In the genomic region with DNA sequence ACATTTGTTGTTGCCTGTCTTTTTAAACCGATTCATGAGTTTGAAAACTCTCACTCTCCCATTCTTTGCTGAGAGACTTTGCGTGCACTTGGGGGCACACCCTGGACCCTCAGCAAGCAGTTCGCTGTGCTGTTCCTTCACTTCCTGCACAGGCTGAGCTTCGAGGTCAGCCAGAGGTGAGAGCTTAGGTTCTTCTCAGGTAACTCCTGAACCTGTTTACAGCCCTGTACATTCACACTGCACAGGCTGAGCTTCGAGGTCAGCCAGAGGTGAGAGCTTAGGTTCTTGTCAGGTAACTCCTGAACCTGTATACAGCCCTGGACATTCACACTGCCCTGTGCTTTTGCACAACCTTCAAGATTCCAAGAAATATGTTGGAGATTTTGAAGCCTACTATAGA, we compare ENCODE assay signal across 9 cellular contexts. TPM values are rescaled to one million over a fixed set of nuclear protein-coding genes. Genes with fewer than 3 reads are reported as not detected.
DNase-seq lines count a peak whose midpoint lies in the region; ATAC-seq and TF ChIP-seq lines count a peak whose summit lies in the region.
"Had no signal": no experiment of that assay in that cellular context is flagged by ENCODE, and none has a peak within 500 bp of the region (broad histone marks: within the 10 kb centered on the region; RNA-seq: fewer than 3 reads in every experiment).

No MANE protein-coding gene starts in this region.

- peaks cover 2% of the 10 kb centered on the region for H3K9me3 Mint-ChIP-seq in activated naive CD8-positive, alpha-beta T cell treated with anti-CD3 and anti-CD28 coated beads, Interleukin-2, amount 10 ng/mL, durations not matched to agents 7 days and 5 days
- no peaks in the 10 kb centered on the region for H3K9me3 Mint-ChIP-seq in progenitor cell of endocrine pancreas (ENCODE audit: low read depth)

- H4K20me1 ChIP-seq in Karpas-422 (ENCODE audit: insufficient read depth, low read depth, low read length), result no peaks in the 10 kb centered on the region

- H3K27ac ChIP-seq in Karpas-422 (ENCODE audit: low read length), result no peak overlapping the region

- peaks cover 55% of the 10 kb centered on the region for H3K4me1 Mint-ChIP-seq in activated naive CD8-positive, alpha-beta T cell treated with anti-CD3 and anti-CD28 coated beads, Interleukin-2, amount 10 ng/mL, durations not matched to agents 7 days and 5 days
- peaks cover 14% of the 10 kb centered on the region for H3K4me1 Mint-ChIP-seq in progenitor cell of endocrine pancreas (ENCODE audit: low read depth)

- peak overlapping the region; percentile 36 for H3K4me2 ChIP-seq in Karpas-422 (ENCODE audit: low read depth, low read length, poor library complexity, severe bottlenecking)

- no peak overlapping the region for H3K9ac ChIP-seq in Karpas-422 (ENCODE audit: low read length)

- no peaks in the 10 kb centered on the region for H3K27me3 ChIP-seq in Karpas-422 (ENCODE audit: low read length)

- ATAC-seq in activated naive CD8-positive, alpha-beta T cell treated with anti-CD3 and anti-CD28 coated beads, Interleukin-2, amount 10 ng/mL, durations not matched to agents 7 days and 5 days (ENCODE audit: low read depth), result peak; percentile 67

- POLR2A ChIA-PET in activated naive CD8-positive, alpha-beta T cell treated with anti-CD3 and anti-CD28 coated beads, Interleukin-2, amount 10 ng/mL, durations not matched to agents 7 days and 5 days (lab: Charles Lee), result interaction anchor here (0.7 to 5.3 kb wide), 24 partner anchors 9 to 164 kb away, joined by 3 to 84 read pairs (median 4); a partner anchor contains a TSS

- H3K9me3 ChIP-seq in Karpas-422 (ENCODE audit: low read length), result no peaks in the 10 kb centered on the region

- no peaks in the 10 kb centered on the region for H3K27me3 Mint-ChIP-seq in activated naive CD8-positive, alpha-beta T cell treated with anti-CD3 and anti-CD28 coated beads, Interleukin-2, amount 10 ng/mL, durations not matched to agents 7 days and 5 days
- H3K27me3 Mint-ChIP-seq in progenitor cell of endocrine pancreas, result no peaks in the 10 kb centered on the region

- peak; percentile 30 for DNase-seq in activated CD4-positive, alpha-beta T cell treated with anti-CD3 and anti-CD28 coated beads, Interleukin-2, amount 50 U/mL, for 1 hour
- no peak for DNase-seq in activated CD4-positive, alpha-beta T cell treated with anti-CD3 and anti-CD28 coated beads, Interleukin-2, amount 50 U/mL, for 48 hours
- DNase-seq in Karpas-422 (no peak), progenitor cell of endocrine pancreas (ENCODE audit: low spot score, unreplicated experiment) (no peak), GOT3 (lab: John Stamatoyannopoulos, UW) (no peak), COR-L47 (lab: John Stamatoyannopoulos, UW) (no peak)
- peak; percentile 53 for DNase-seq in activated naive CD8-positive, alpha-beta T cell treated with anti-CD3 and anti-CD28 coated beads, Interleukin-2, amount 10 ng/mL, durations not matched to agents 7 days and 5 days
- DNase-seq in stimulated activated CD4-positive, alpha-beta T cell treated with anti-CD3 and anti-CD28 coated beads, Interleukin-4, amount 100 ng/mL, for 4 hours, result no peak
- DNase-seq: NCI-H187 had no signal

- H3K36me3 ChIP-seq in Karpas-422 (ENCODE audit: insufficient read depth, low read length), result no peaks in the 10 kb centered on the region

- H3K4me3 Mint-ChIP-seq in activated naive CD8-positive, alpha-beta T cell treated with anti-CD3 and anti-CD28 coated beads, Interleukin-2, amount 10 ng/mL, durations not matched to agents 7 days and 5 days, result peak overlapping the region; percentile 94
- H3K4me3 Mint-ChIP-seq in progenitor cell of endocrine pancreas (ENCODE audit: low read depth), result peak overlapping the region; percentile 2

- no peak overlapping the region for H3K4me3 ChIP-seq in Karpas-422 (ENCODE audit: low read length)

- no peak for TF ChIP-seq CTCF in progenitor cell of endocrine pancreas (IDR thresholded peaks at IDR 0.05; ENCODE audit: unreplicated experiment)

- no peak overlapping the region for H2AFZ ChIP-seq in Karpas-422 (ENCODE audit: low read length)

- H3K4me1 ChIP-seq in Karpas-422 (ENCODE audit: low read length), result peaks cover 25% of the 10 kb centered on the region

- H3K9me2 ChIP-seq in Karpas-422 (replicated peaks; ENCODE audit: insufficient read depth, low read length), result no peaks in the 10 kb centered on the region

- peaks cover 20% of the 10 kb centered on the region for H3K36me3 Mint-ChIP-seq in activated naive CD8-positive, alpha-beta T cell treated with anti-CD3 and anti-CD28 coated beads, Interleukin-2, amount 10 ng/mL, durations not matched to agents 7 days and 5 days
- no peaks in the 10 kb centered on the region for H3K36me3 Mint-ChIP-seq in progenitor cell of endocrine pancreas (ENCODE audit: insufficient read depth)

- H3K79me2 ChIP-seq in Karpas-422 (ENCODE audit: low read length), result no peaks in the 10 kb centered on the region

- H3K27ac Mint-ChIP-seq in activated naive CD8-positive, alpha-beta T cell treated with anti-CD3 and anti-CD28 coated beads, Interleukin-2, amount 10 ng/mL, durations not matched to agents 7 days and 5 days, result peak overlapping the region; percentile 99
- H3K27ac Mint-ChIP-seq in progenitor cell of endocrine pancreas, result peak overlapping the region; percentile 86

RNA-seq across cellular contexts. Expression of a gene that starts 9.8 kb away (rescaled TPM):
- total RNA-seq in Karpas-422 (2014; rRNA removed; shearing (Covaris generic); ENCODE audit: low replicate concordance), result 3.5 and 5.6 TPM in 2 replicates
- 1 to 10 TPM in 1 of 2 experiments, under 1 TPM in 1; 0.72 to 1.0 TPM for total RNA-seq in activated naive CD8-positive, alpha-beta T cell treated with anti-CD3 and anti-CD28 coated beads, Interleukin-2, amount 10 ng/mL, durations not matched to agents 7 days and 5 days
- total RNA-seq in progenitor cell of endocrine pancreas, result not detected in 2 replicates

RNA-seq across cellular contexts. Expression of a gene that starts 18.0 kb away (rescaled TPM):
- total RNA-seq in Karpas-422 (2014; rRNA removed; shearing (Covaris generic); ENCODE audit: low replicate concordance), result 0.22 and 0.34 TPM in 2 replicates
- 100 to 1,000 TPM; 111 to 116 TPM for total RNA-seq in activated naive CD8-positive, alpha-beta T cell treated with anti-CD3 and anti-CD28 coated beads, Interleukin-2, amount 10 ng/mL, durations not matched to agents 7 days and 5 days
- total RNA-seq in progenitor cell of endocrine pancreas, result not detected in 2 replicates

Comparison
In these comparisons a context has a peak if more than half of its experiments do, and no peak if none do; other contexts are left out.
1. DNase-seq: peak in activated CD4-positive, alpha-beta T cell treated with anti-CD3 and anti-CD28 coated beads, Interleukin-2, amount 50 U/mL, for 1 hour (single experiment) and activated naive CD8-positive, alpha-beta T cell treated with anti-CD3 and anti-CD28 coated beads, Interleukin-2, amount 10 ng/mL, durations not matched to agents 7 days and 5 days (single experiment); none in activated CD4-positive, alpha-beta T cell treated with anti-CD3 and anti-CD28 coated beads, Interleukin-2, amount 50 U/mL, for 48 hours (0 of 2), Karpas-422 (single experiment), progenitor cell of endocrine pancreas (single experiment), GOT3 (single experiment), COR-L47 (single experiment) and stimulated activated CD4-positive, alpha-beta T cell treated with anti-CD3 and anti-CD28 coated beads, Interleukin-4, amount 100 ng/mL, for 4 hours (0 of 2).
2. RNA of a gene that starts 18.0 kb away (total RNA-seq): 111 to 116 TPM in activated naive CD8-positive, alpha-beta T cell treated with anti-CD3 and anti-CD28 coated beads, Interleukin-2, amount 10 ng/mL, durations not matched to agents 7 days and 5 days; 0.22 to 0.34 TPM in Karpas-422 and not detected in progenitor cell of endocrine pancreas; every median in the first group is over 10 times any median in the second.